In the genomic region with DNA sequence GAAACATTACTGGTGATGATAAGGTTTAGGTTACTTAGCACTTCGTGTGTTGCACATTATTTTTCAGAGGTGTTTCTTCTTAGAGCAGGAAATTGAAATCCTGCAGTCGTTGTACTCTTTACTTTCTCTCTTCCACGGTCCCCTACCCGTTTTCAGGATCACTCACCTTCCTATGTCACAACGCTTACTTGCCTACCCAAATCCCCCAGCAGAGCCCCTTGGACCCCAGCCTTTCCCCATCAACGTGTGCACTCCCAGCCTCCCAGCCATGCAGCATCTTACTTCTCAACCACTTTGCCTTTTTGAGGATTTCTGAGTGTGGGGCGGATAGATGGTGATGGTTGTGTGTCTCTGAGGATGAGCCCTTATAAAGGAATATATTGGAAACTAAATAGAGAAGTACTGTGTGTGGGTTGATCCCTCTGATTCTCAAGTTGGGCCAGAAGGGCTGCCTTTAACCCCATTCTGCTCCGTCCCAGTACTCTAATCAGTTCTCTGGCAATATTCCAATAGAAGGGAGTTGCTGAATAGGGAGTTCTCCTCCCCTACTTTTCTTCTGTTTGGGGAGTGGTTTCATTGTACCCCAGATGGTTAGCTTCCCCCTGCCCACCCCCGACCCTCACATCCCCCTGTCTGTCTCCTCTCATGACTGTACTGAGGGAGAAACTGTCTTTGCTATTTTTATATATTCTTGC, we compare ENCODE assay signal across 9 cellular contexts. TPM values are rescaled to one million over a fixed set of nuclear protein-coding genes. Genes with fewer than 3 reads are reported as not detected.
DNase-seq lines count a peak whose midpoint lies in the region; ATAC-seq and TF ChIP-seq lines count a peak whose summit lies in the region.
"Had no signal": no experiment of that assay in that cellular context is flagged by ENCODE, and none has a peak within 500 bp of the region (broad histone marks: within the 10 kb centered on the region; RNA-seq: fewer than 3 reads in every experiment).

No MANE protein-coding gene starts in this region.

- H3K36me3 ChIP-seq in mesodermal cell (ENCODE audit: control insufficient read depth, insufficient read depth, low read length) (no peaks in the 10 kb centered on the region), neuronal stem cell (replicated peaks in 1 of 2; ENCODE audit: control insufficient read depth in 2 of 2, insufficient read depth in 2 of 2, low read length in 2 of 2) (no peaks in the 10 kb centered on the region)

- peaks cover 40% of the 10 kb centered on the region for H3K4me1 Mint-ChIP-seq in stimulated activated naive CD8-positive, alpha-beta T cell treated with anti-CD3 and anti-CD28 coated beads, Interleukin-15, Interleukin-2, amounts not matched to agents 100 ng/mL and 50 ng/mL, for 24 hours (ENCODE audit: low read depth)
- peaks cover 28% of the 10 kb centered on the region for H3K4me1 Mint-ChIP-seq in chondrocyte (ENCODE audit: low read depth)

- H3K9me3 ChIP-seq in mesodermal cell (ENCODE audit: control insufficient read depth, low read length) (no peaks in the 10 kb centered on the region), neuronal stem cell (replicated peaks in 1 of 2; ENCODE audit: control insufficient read depth in 2 of 2, insufficient read depth in 1 of 2, low read depth in 1 of 2, low read length in 2 of 2) (no peaks in the 10 kb centered on the region)

- H2BK5ac ChIP-seq in neuronal stem cell (ENCODE audit: low read length): no peak overlapping the region

- no peaks in the 10 kb centered on the region for H3K9me3 Mint-ChIP-seq in stimulated activated naive CD8-positive, alpha-beta T cell treated with anti-CD3 and anti-CD28 coated beads, Interleukin-15, Interleukin-2, amounts not matched to agents 100 ng/mL and 50 ng/mL, for 24 hours
- no peaks in the 10 kb centered on the region for H3K9me3 Mint-ChIP-seq in chondrocyte (ENCODE audit: low read depth)

- H3K27me3 Mint-ChIP-seq in stimulated activated naive CD8-positive, alpha-beta T cell treated with anti-CD3 and anti-CD28 coated beads, Interleukin-15, Interleukin-2, amounts not matched to agents 100 ng/mL and 50 ng/mL, for 24 hours: peaks cover 3% of the 10 kb centered on the region
- H3K27me3 Mint-ChIP-seq in chondrocyte (ENCODE audit: low read depth): no peaks in the 10 kb centered on the region

- H3K23ac ChIP-seq in neuronal stem cell (ENCODE audit: low read depth, low read length, poor library complexity): no peak overlapping the region

- no peak overlapping the region for H2AK5ac ChIP-seq in neuronal stem cell (ENCODE audit: low read depth, low read length)

- H3K4me3 Mint-ChIP-seq in stimulated activated naive CD8-positive, alpha-beta T cell treated with anti-CD3 and anti-CD28 coated beads, Interleukin-15, Interleukin-2, amounts not matched to agents 100 ng/mL and 50 ng/mL, for 24 hours: peak overlapping the region; percentile 85
- peak overlapping the region; percentile 73 for H3K4me3 Mint-ChIP-seq in chondrocyte (ENCODE audit: unreplicated experiment)

- WGBS in mesodermal cell (ENCODE audit: insufficient coverage in 2 of 2), 2 experiments: 100% methylated on average over 1 of the region's 9 CpGs; no CpG with 5 or more reads in 1 of the 2 experiments
- no CpG with 5 or more reads among the region's 9 CpGs for WGBS in neuronal stem cell (ENCODE audit: extremely low coverage in 2 of 2, insufficient read length in 2 of 2, insufficient replicate concordance in 1 of 2), 2 donors

- no peak overlapping the region for H3K9ac ChIP-seq in neuronal stem cell (ENCODE audit: low read depth, low read length, poor library complexity)

- H3K27ac ChIP-seq in mesodermal cell (ENCODE audit: low read depth, low read length, severe bottlenecking) (no peak overlapping the region), neuronal stem cell (replicated peaks; ENCODE audit: low read length) (no peak overlapping the region)

- H3K79me1 ChIP-seq in neuronal stem cell (ENCODE audit: low read depth, low read length): no peaks in the 10 kb centered on the region

- no peak overlapping the region for H3K14ac ChIP-seq in neuronal stem cell (ENCODE audit: low read length)

- no peak for ATAC-seq in stimulated activated naive CD8-positive, alpha-beta T cell treated with anti-CD3 and anti-CD28 coated beads, Interleukin-15, Interleukin-2, amounts not matched to agents 100 U/mL and 50 U/mL, for 24 hours
- ATAC-seq in HG02588 (IDR thresholded peaks at IDR 0.05; ENCODE audit: unreplicated experiment) (no peak), GM18519 (IDR thresholded peaks at IDR 0.05; ENCODE audit: low FRiP score, unreplicated experiment) (no peak)

- peak overlapping the region; percentile 84 for H3K27ac Mint-ChIP-seq in stimulated activated naive CD8-positive, alpha-beta T cell treated with anti-CD3 and anti-CD28 coated beads, Interleukin-15, Interleukin-2, amounts not matched to agents 100 ng/mL and 50 ng/mL, for 24 hours
- H3K27ac Mint-ChIP-seq in chondrocyte (ENCODE audit: unreplicated experiment): peak overlapping the region; percentile 93

- no peak for TF ChIP-seq CTCF in chondrocyte (IDR thresholded peaks at IDR 0.05)

- no peak overlapping the region for H2AFZ ChIP-seq in neuronal stem cell (ENCODE audit: low read length)

- no peak overlapping the region for H2BK15ac ChIP-seq in neuronal stem cell (ENCODE audit: low read length)

- H2BK12ac ChIP-seq in neuronal stem cell (ENCODE audit: low read length): no peak overlapping the region

- no peak overlapping the region for H2BK120ac ChIP-seq in neuronal stem cell (ENCODE audit: low read depth, low read length)

- no peak overlapping the region for H4K91ac ChIP-seq in neuronal stem cell (ENCODE audit: low read depth, low read length, poor library complexity)

- no peak overlapping the region for H3K4ac ChIP-seq in neuronal stem cell (ENCODE audit: low read length)

- H3K27me3 ChIP-seq in neuronal stem cell (ENCODE audit: control insufficient read depth in 3 of 3, insufficient read depth in 3 of 3, low read depth in 1 of 3, low read length in 3 of 3): peaks cover 0 to 50% (median 2%) of the 10 kb centered on the region in 3 experiments

- no peak overlapping the region for H3K4me2 ChIP-seq in neuronal stem cell (ENCODE audit: insufficient read depth, low read length, poor library complexity, severe bottlenecking)

- no peaks in the 10 kb centered on the region for H3K4me1 ChIP-seq in mesodermal cell (ENCODE audit: control insufficient read depth, insufficient read depth, low read length, poor library complexity, severe bottlenecking)
- H3K4me1 ChIP-seq in neuronal stem cell (ENCODE audit: control insufficient read depth in 2 of 2, insufficient read depth in 1 of 2, low read depth in 1 of 2, low read length in 2 of 2): no peaks in the 10 kb centered on the region

- H3K18ac ChIP-seq in neuronal stem cell (ENCODE audit: low read length): no peak overlapping the region

- no peaks in the 10 kb centered on the region for H3K36me3 Mint-ChIP-seq in stimulated activated naive CD8-positive, alpha-beta T cell treated with anti-CD3 and anti-CD28 coated beads, Interleukin-15, Interleukin-2, amounts not matched to agents 100 ng/mL and 50 ng/mL, for 24 hours (ENCODE audit: low read depth)
- peaks cover 2% of the 10 kb centered on the region for H3K36me3 Mint-ChIP-seq in chondrocyte (ENCODE audit: low read depth)

- DNase-seq in stimulated activated naive CD8-positive, alpha-beta T cell treated with anti-CD3 and anti-CD28 coated beads, Interleukin-15, Interleukin-2, amounts not matched to agents 100 U/mL and 50 U/mL, for 24 hours: no peak
- DNase-seq in chondrocyte (ENCODE audit: low spot score): no peak
- no peak for DNase-seq in neuronal stem cell (ENCODE audit: low spot score)
- no peak for DNase-seq in NCI-H2196 treated with DMSO at 0.1 percent for 48 hours (lab: John Stamatoyannopoulos, UW; ENCODE audit: unreplicated experiment)

- peak overlapping the region; percentile 42 for H3K4me3 ChIP-seq in mesodermal cell (ENCODE audit: extremely low read depth, insufficient read depth, low read length, poor library complexity, severe bottlenecking)
- H3K4me3 ChIP-seq in neuronal stem cell (ENCODE audit: low read length in 2 of 2): no peak overlapping the region

- H4K8ac ChIP-seq in neuronal stem cell (ENCODE audit: low read depth, low read length): no peak overlapping the region

RNA-seq across cellular contexts. Expression of a gene that starts 1.6 kb away (rescaled TPM):
- 18.0 to 19.8 TPM (median 18.7 TPM) in 3 replicates for total RNA-seq in chondrocyte
- polyA plus RNA-seq in mesodermal cell (2013, experiment 1 of 2): 6.1 TPM
- 4.3 TPM for polyA plus RNA-seq in mesodermal cell (2013, experiment 2 of 2)
- 1.5 TPM for polyA plus RNA-seq in neuronal stem cell (2013, experiment 1 of 2)
- polyA plus RNA-seq in neuronal stem cell (2013, experiment 2 of 2): 1.7 TPM

RNA-seq across cellular contexts. Expression of a gene that starts 49.8 kb away (rescaled TPM):
- total RNA-seq in chondrocyte: not detected in 3 replicates
- not detected for polyA plus RNA-seq in mesodermal cell (2013, experiment 1 of 2)
- not detected for polyA plus RNA-seq in mesodermal cell (2013, experiment 2 of 2)
- polyA plus RNA-seq in neuronal stem cell (2013, experiment 1 of 2): not detected
- polyA plus RNA-seq in neuronal stem cell (2013, experiment 2 of 2): not detected
- total RNA-seq: subcutaneous adipose tissue had no signal

RNA-seq across cellular contexts. Expression of a gene that starts 51.7 kb away (rescaled TPM):
- total RNA-seq in chondrocyte: 191 to 199 TPM (median 199 TPM) in 3 replicates
- 64.3 TPM for polyA plus RNA-seq in mesodermal cell (2013, experiment 1 of 2)
- 45.6 TPM for polyA plus RNA-seq in mesodermal cell (2013, experiment 2 of 2)
- polyA plus RNA-seq in neuronal stem cell (2013, experiment 1 of 2): 33.5 TPM
- 31.5 TPM for polyA plus RNA-seq in neuronal stem cell (2013, experiment 2 of 2)
